1 cellular context compared by ENCODE assay signal in genomic region chr12:63843613-63844390, GRCh38.
A peak's percentile ranks its signal among the peaks of the same experiment; 100 is the strongest.
TF ChIP-seq lines count a peak whose summit lies in the region.

No MANE protein-coding gene starts in this region.

TF ChIP-seq in HepG2, 621 proteins besides CTCF, POLR2A, EP300 and RAD21 (continued from another document and continues in another):
- TF ChIP-seq STAG1 (CRISPR knock-in tag; IDR thresholded peaks at IDR 0.05) (peak; percentile 98), ZNF710 (CRISPR knock-in tag; IDR thresholded peaks at IDR 0.05; ENCODE audit: borderline replicate concordance) (peak; percentile 61; the same call in 1 of the 2 replicates), MIER3 (CRISPR knock-in tag; IDR thresholded peaks at IDR 0.05; ENCODE audit: borderline replicate concordance) (peak; percentile 59; the same call in 1 of the 2 replicates), FOXO4 (CRISPR knock-in tag; conservative IDR thresholded peaks at IDR 0.05) (no peak), IKZF4 (CRISPR knock-in tag; IDR thresholded peaks at IDR 0.05; ENCODE audit: borderline replicate concordance, low read depth, not compliant biosample characterization) (peak; percentile 62), SMYD3 (CRISPR knock-in tag; IDR thresholded peaks at IDR 0.05) (no peak), ZFP37 (CRISPR knock-in tag; IDR thresholded peaks at IDR 0.05; ENCODE audit: borderline replicate concordance) (no peak), ARID3A (IDR thresholded peaks at IDR 0.05; ENCODE audit: low read depth, low read length) (0 out of 2 replicates have a peak, but pooled peaks have one; percentile 22), IKZF5 (CRISPR knock-in tag; IDR thresholded peaks at IDR 0.05) (peak; percentile 71), ZNF251 (CRISPR knock-in tag; IDR thresholded peaks at IDR 0.05) (no peak), MYC (CRISPR knock-in tag; IDR thresholded peaks at IDR 0.05; ENCODE audit: borderline replicate concordance) (peak; percentile 93), ZNF329 (CRISPR knock-in tag; IDR thresholded peaks at IDR 0.05; ENCODE audit: low read depth) (no peak), ZNF513 (CRISPR knock-in tag; conservative IDR thresholded peaks at IDR 0.05) (0 out of 2 replicates have a peak, but pooled peaks have one; percentile 26), HNF4G (IDR thresholded peaks at IDR 0.05; ENCODE audit: borderline replicate concordance, low read depth, low read length) (no peak), HNF4G (CRISPR knock-in tag; IDR thresholded peaks at IDR 0.05; ENCODE audit: borderline replicate concordance, low read depth) (peak; percentile 45; the same call in 1 of the 2 replicates), ZNF234 (CRISPR knock-in tag; conservative IDR thresholded peaks at IDR 0.05) (0 out of 2 replicates have a peak, but pooled peaks have one; percentile 68), SNAPC2 (CRISPR knock-in tag; IDR thresholded peaks at IDR 0.05) (no peak), YY1 (IDR thresholded peaks at IDR 0.05; ENCODE audit: insufficient read depth, insufficient replicate concordance, low read depth, low read length) (peak; percentile 77), ZNF652 (CRISPR knock-in tag; IDR thresholded peaks at IDR 0.05; ENCODE audit: borderline replicate concordance, low read depth) (no peak), ZNF574 (CRISPR knock-in tag; IDR thresholded peaks at IDR 0.05) (peak; percentile 87), ZNF414 (CRISPR knock-in tag; IDR thresholded peaks at IDR 0.05) (no peak), TFAP4 (IDR thresholded peaks at IDR 0.05; ENCODE audit: borderline replicate concordance, low read depth) (peak; percentile 15; the same call in 1 of the 2 replicates), ZNF12 (CRISPR knock-in tag; IDR thresholded peaks at IDR 0.05) (peak; percentile 69; the same call in 1 of the 2 replicates), E2F5 (CRISPR knock-in tag; conservative IDR thresholded peaks at IDR 0.05) (peak; percentile 44; the same call in 1 of the 2 replicates), GFI1 (CRISPR knock-in tag; IDR thresholded peaks at IDR 0.05; ENCODE audit: borderline replicate concordance) (peak; percentile 67; the same call in 1 of the 2 replicates), HNRNPK (IDR thresholded peaks at IDR 0.05; ENCODE audit: low read depth, low read length, poor library complexity, severe bottlenecking) (no peak), ZMYM2 (CRISPR knock-in tag; IDR thresholded peaks at IDR 0.05) (peak; percentile 65; the same call in 1 of the 2 replicates), DRAP1 (CRISPR knock-in tag; IDR thresholded peaks at IDR 0.05) (peak; percentile 60; the same call in 1 of the 2 replicates), HIVEP1 (CRISPR knock-in tag; IDR thresholded peaks at IDR 0.05) (no peak), GABPA (IDR thresholded peaks at IDR 0.05; ENCODE audit: low read depth, low read length) (no peak), GABPA (CRISPR knock-in tag; IDR thresholded peaks at IDR 0.05; ENCODE audit: low read depth) (no peak), GATAD2A (CRISPR knock-in tag; IDR thresholded peaks at IDR 0.05) (peak; percentile 70; the same call in 1 of the 2 replicates), ZBTB34 (CRISPR knock-in tag; IDR thresholded peaks at IDR 0.05) (peak; percentile 66; the same call in 1 of the 2 replicates), ZNF383 (CRISPR knock-in tag; IDR thresholded peaks at IDR 0.05; ENCODE audit: borderline replicate concordance) (peak; percentile 96), ZNF614 (CRISPR knock-in tag; IDR thresholded peaks at IDR 0.05; ENCODE audit: borderline replicate concordance) (peak; percentile 55; the same call in 1 of the 2 replicates), ZNF350 (CRISPR knock-in tag; IDR thresholded peaks at IDR 0.05; ENCODE audit: borderline replicate concordance, low read depth) (0 out of 2 replicates have a peak, but pooled peaks have one; percentile 34), CBX1 (IDR thresholded peaks at IDR 0.05; ENCODE audit: low read depth) (peak; percentile 84), SOX6 (IDR thresholded peaks at IDR 0.05) (no peak), SOX6 (CRISPR knock-in tag; IDR thresholded peaks at IDR 0.05) (peak; percentile 44), USF2 (IDR thresholded peaks at IDR 0.05; ENCODE audit: low read depth, low read length) (no peak), USF2 (CRISPR knock-in tag; IDR thresholded peaks at IDR 0.05; ENCODE audit: borderline replicate concordance) (no peak; the same call in 1 of the 2 replicates), EEA1 (CRISPR knock-in tag; IDR thresholded peaks at IDR 0.05; ENCODE audit: borderline replicate concordance) (no peak), ZBTB7B (CRISPR knock-in tag; IDR thresholded peaks at IDR 0.05) (peak; percentile 88), CREB1 (IDR thresholded peaks at IDR 0.05) (peak; percentile 39; the same call in 1 of the 2 replicates), CREB1 (CRISPR knock-in tag; IDR thresholded peaks at IDR 0.05) (no peak)
